24 cellular contexts compared by ENCODE assay signal in the genomic region with DNA sequence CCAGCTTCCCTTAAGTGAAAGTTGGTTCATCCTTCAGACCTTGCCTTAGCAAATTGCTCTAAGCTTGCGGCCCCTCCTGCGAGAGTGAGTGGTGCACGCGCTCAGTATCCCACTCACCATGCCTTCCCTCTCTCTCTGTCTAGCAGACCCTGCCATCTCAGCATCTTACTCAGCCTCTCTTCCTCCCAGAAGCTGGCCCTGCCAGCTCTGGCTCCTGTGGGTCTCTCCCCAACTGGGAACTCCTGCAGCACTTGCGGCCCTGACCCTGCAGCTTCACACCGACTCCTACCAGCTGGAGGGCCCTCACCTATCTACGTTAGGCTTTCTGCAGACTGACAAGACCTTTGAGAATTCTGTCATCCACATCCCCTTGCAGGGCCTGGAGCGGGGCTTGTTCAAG.
"Had no signal": no experiment of that assay in that cellular context is flagged by ENCODE, and none has a peak within 500 bp of the region (broad histone marks: within the 10 kb centered on the region; RNA-seq: fewer than 3 reads in every experiment).

No MANE protein-coding gene starts in this region.

- H3K27me3 Mint-ChIP-seq: activated CD4-positive, alpha-beta memory T cell treated with anti-CD3 and anti-CD28 coated beads for 36 hours; activated naive CD8-positive, alpha-beta T cell; activated T-cell treated with anti-CD3 and anti-CD28 coated beads, Interleukin-2, amount 50 U/mL, for 24 hours had no signal

- H3K27ac ChIP-seq: VCaP had no signal

- H3K9ac ChIP-seq: SK-N-SH had no signal

- H3K9me3 ChIP-seq: SK-N-SH had no signal

- H3K36me3 ChIP-seq: MG63 had no signal

- H3K4me1 Mint-ChIP-seq: activated CD4-positive, alpha-beta T cell treated with anti-CD3 and anti-CD28 coated beads, Interleukin-2, amount 10 ng/mL, durations not matched to agents 7 days and 5 days had no signal

- H3K4me2 ChIP-seq: SK-N-SH had no signal

- H3K4me3 Mint-ChIP-seq: activated CD4-positive, alpha-beta memory T cell treated with anti-CD3 and anti-CD28 coated beads for 36 hours; activated CD4-positive, alpha-beta T cell treated with anti-CD3 and anti-CD28 coated beads, Interleukin-2, amount 10 ng/mL, durations not matched to agents 7 days and 5 days; activated naive CD8-positive, alpha-beta T cell; activated T-cell treated with anti-CD3 and anti-CD28 coated beads, Interleukin-2, amount 50 U/mL, for 24 hours; activated T-helper 1 cell treated with anti-CD3 and anti-CD28 coated beads, Interleukin-12 subunit alpha, Interleukin-12 subunit beta, Interleukin-2, Interleukin-4 antibody, amounts not matched to agents 30 ng/mL and 10 ng/mL and 1 ng/mL, durations not matched to agents 14 hours and 24 hours and 36 hours; brain had no signal

- H3K4me3 ChIP-seq: MG63 had no signal

- H3K27me3 ChIP-seq: MG63 had no signal

- DNase-seq: activated CD4-positive, alpha-beta memory T cell treated with anti-CD3 and anti-CD28 coated beads for 36 hours; activated CD4-positive, alpha-beta T cell treated with anti-CD3 and anti-CD28 coated beads, Interleukin-2, amount 10 ng/mL, durations not matched to agents 7 days and 5 days; activated CD4-positive, CD25-positive, alpha-beta regulatory T cell; activated CD8-positive, alpha-beta memory T cell treated with anti-CD3 and anti-CD28 coated beads, Interleukin-2, amount 50 U/mL, for 48 hours; activated effector memory CD4-positive, alpha-beta T cell treated with Interleukin-2 at 50 U/mL for 16 hours; activated naive CD4-positive, alpha-beta T cell; activated T-cell treated with anti-CD3 and anti-CD28 coated beads, Interleukin-2, amount 50 U/mL, for 24 hours; amygdala; MG63; NCI-H1105; NCI-H1436; NCI-H187; NCI-H2171 treated with DMSO at 0.1 percent for 48 hours; NCI-H226; NCI-H526 treated with DMSO at 0.1 percent for 48 hours; NCI-H82; SIG-M5; SK-N-SH; T-helper 1 cell had no signal

- H3K27ac Mint-ChIP-seq: activated CD4-positive, alpha-beta memory T cell treated with anti-CD3 and anti-CD28 coated beads for 36 hours; activated CD4-positive, alpha-beta T cell treated with anti-CD3 and anti-CD28 coated beads, Interleukin-2, amount 10 ng/mL, durations not matched to agents 7 days and 5 days; activated naive CD8-positive, alpha-beta T cell; activated T-cell treated with anti-CD3 and anti-CD28 coated beads, Interleukin-2, amount 50 U/mL, for 24 hours; activated T-helper 1 cell treated with anti-CD3 and anti-CD28 coated beads, Interleukin-12 subunit alpha, Interleukin-12 subunit beta, Interleukin-2, Interleukin-4 antibody, amounts not matched to agents 30 ng/mL and 10 ng/mL and 1 ng/mL, durations not matched to agents 14 hours and 24 hours and 36 hours had no signal

- H3K9me3 Mint-ChIP-seq: activated CD4-positive, alpha-beta T cell treated with anti-CD3 and anti-CD28 coated beads, Interleukin-2, amount 10 ng/mL, durations not matched to agents 7 days and 5 days; activated T-cell treated with anti-CD3 and anti-CD28 coated beads, Interleukin-2, amount 50 U/mL, for 24 hours had no signal

- H3K36me3 Mint-ChIP-seq: activated CD4-positive, alpha-beta memory T cell treated with anti-CD3 and anti-CD28 coated beads for 36 hours; activated naive CD8-positive, alpha-beta T cell; brain had no signal

- FAIRE-seq: astrocyte had no signal
